In genomic region chr9:83649515-83649914, GRCh38 we compare ENCODE assay signal across 9 cellular contexts. TPM values are rescaled to one million over a fixed set of nuclear protein-coding genes. Genes with fewer than 3 reads are reported as not detected.
DNase-seq lines count a peak whose midpoint lies in the region; ATAC-seq and TF ChIP-seq lines count a peak whose summit lies in the region.
"Had no signal": no experiment of that assay in that cellular context is flagged by ENCODE, and none has a peak within 500 bp of the region (broad histone marks: within the 10 kb centered on the region; RNA-seq: fewer than 3 reads in every experiment).

No MANE protein-coding gene starts in this region.

- no peak overlapping the region for H3K4me2 ChIP-seq in GM23338

- H2AFZ ChIP-seq in GM23338, result no peak overlapping the region

- H3K9me3 Mint-ChIP-seq in GM23338, result peaks cover 9% of the 10 kb centered on the region; the same call in 2 of the 3 replicates

- H3K36me3 Mint-ChIP-seq in GM23338 (ENCODE audit: low read depth), result peaks cover 47% of the 10 kb centered on the region
- H3K36me3 Mint-ChIP-seq in T-helper 17 cell (ENCODE audit: low read depth), result peaks cover 6% of the 10 kb centered on the region

- H3K4me1 Mint-ChIP-seq in GM23338, result peaks cover 13% of the 10 kb centered on the region; the same call in 2 of the 3 replicates
- peaks cover 4% of the 10 kb centered on the region for H3K4me1 Mint-ChIP-seq in T-helper 17 cell

- H4K20me1 ChIP-seq in GM23338 (replicated peaks; ENCODE audit: insufficient read depth), result no peaks in the 10 kb centered on the region

- TF ChIP-seq CTCF in BE2C (IDR thresholded peaks at IDR 0.05; ENCODE audit: low read depth, low read length) (no peak), GM23338 (conservative IDR thresholded peaks at IDR 0.05; ENCODE audit: low read depth in 2 of 2) (no peak), left ventricle myocardium inferior (IDR thresholded peaks at IDR 0.05; ENCODE audit: borderline replicate concordance) (no peak), body of pancreas (IDR thresholded peaks at IDR 0.05) (no peak)

- H3K4me3 Mint-ChIP-seq in GM23338 (no peak overlapping the region), T-helper 17 cell (peak overlapping the region; percentile 59)

- intact Hi-C loops in left ventricle myocardium inferior (cut with micrococcal nuclease), result no loop called here
- intact Hi-C loops in body of pancreas (cut with DNase I), result no loop called here

- H3K4me1 ChIP-seq in BE2C (peaks cover 10% of the 10 kb centered on the region), GM23338 (ENCODE audit: insufficient read depth) (peaks cover 4% of the 10 kb centered on the region; the same call in 1 of the 2 replicates), left ventricle myocardium inferior (peaks cover 19% of the 10 kb centered on the region), body of pancreas (no peaks in the 10 kb centered on the region)

- H3K9me3 ChIP-seq in BE2C (no peaks in the 10 kb centered on the region), T-helper 17 cell (ENCODE audit: control insufficient read depth, low read length, poor library complexity, severe bottlenecking) (no peaks in the 10 kb centered on the region), left ventricle myocardium inferior (replicated peaks) (peaks cover 12% of the 10 kb centered on the region), body of pancreas (no peaks in the 10 kb centered on the region)

- no peak for TF ChIP-seq POLR2A in body of pancreas (IDR thresholded peaks at IDR 0.05)

- H3K27ac ChIP-seq in GM23338 (ENCODE audit: low read depth) (peak overlapping the region; percentile 91), left ventricle myocardium inferior (replicated peaks) (peak overlapping the region; percentile 33), body of pancreas (no peak overlapping the region)

- H3K36me3 ChIP-seq in BE2C (peaks cover 40% of the 10 kb centered on the region), GM23338 (ENCODE audit: insufficient read depth) (peaks cover 7% of the 10 kb centered on the region; the same call in 1 of the 2 replicates), left ventricle myocardium inferior (peaks cover 29% of the 10 kb centered on the region), body of pancreas (replicated peaks in 1 of 2; ENCODE audit: insufficient read depth in 1 of 2, low read depth in 2 of 2) (peaks cover 0 to 5% of the 10 kb centered on the region in 2 donors)

- H3F3A ChIP-seq in GM23338 (replicated peaks; ENCODE audit: low read depth), result 0 out of 2 replicates have a peak, but pooled peaks cover 6% of the 10 kb centered on the region

- H3K79me2 ChIP-seq in GM23338 (replicated peaks; ENCODE audit: insufficient read depth), result no peaks in the 10 kb centered on the region; the same call in 1 of the 2 replicates

- no peaks in the 10 kb centered on the region for H3K9me2 ChIP-seq in GM23338 (ENCODE audit: insufficient read depth)

- WGBS in body of pancreas, 2 donors, result 67 to 73% methylated on average over 4 of the region's 4 CpGs

- DNase-seq in BE2C, result peak; percentile 80
- DNase-seq in GM23338 (ENCODE audit: low spot score), result peak; percentile 45
- DNase-seq in T-helper 17 cell, result no peak
- no peak for DNase-seq in left ventricle myocardium inferior
- DNase-seq in body of pancreas, result no peak
- no peak for DNase-seq in AG08395 (ENCODE audit: low spot score)
- DNase-seq in RKO (ENCODE audit: low spot score), result no peak
- DNase-seq: NCI-H2029 treated with DMSO at 0.1 percent for 48 hours had no signal

- H3K27me3 ChIP-seq in BE2C (no peaks in the 10 kb centered on the region), GM23338 (ENCODE audit: insufficient read depth) (no peaks in the 10 kb centered on the region), left ventricle myocardium inferior (ENCODE audit: low read depth) (no peaks in the 10 kb centered on the region), body of pancreas (no peaks in the 10 kb centered on the region)

- H3K4me3 ChIP-seq in BE2C (ENCODE audit: low read depth, low read length) (no peak overlapping the region; the same call in 1 of the 2 replicates), GM23338 (no peak overlapping the region), left ventricle myocardium inferior (no peak overlapping the region), body of pancreas (no peak overlapping the region)

- ATAC-seq in GM23338 (peak; percentile 78), T-helper 17 cell (peak; percentile 20), body of pancreas (no peak), GM18868 (IDR thresholded peaks at IDR 0.05; ENCODE audit: unreplicated experiment) (no peak)

- H3K27me3 Mint-ChIP-seq in GM23338 (ENCODE audit: insufficient read depth, low read depth, poor library complexity), result peaks cover 8% of the 10 kb centered on the region
- no peaks in the 10 kb centered on the region for H3K27me3 Mint-ChIP-seq in T-helper 17 cell

- H3K27ac Mint-ChIP-seq in GM23338 (peak overlapping the region; percentile 95), T-helper 17 cell (no peak overlapping the region)

TF ChIP-seq in GM23338, 12 proteins besides CTCF, POLR2A, EP300 and RAD21 (continues in another document):
- TF ChIP-seq STAT1 (IDR thresholded peaks at IDR 0.05; ENCODE audit: unreplicated experiment) (no peak), EZH2phosphoT487 (IDR thresholded peaks at IDR 0.05; ENCODE audit: unreplicated experiment) (no peak), NANOG (IDR thresholded peaks at IDR 0.05; ENCODE audit: borderline replicate concordance) (no peak), ZNF114 (CRISPR knock-in tag; IDR thresholded peaks at IDR 0.05) (no peak), REST (IDR thresholded peaks at IDR 0.05; ENCODE audit: unreplicated experiment) (no peak)

RNA-seq across cellular contexts. Expression of gene IDNK, which starts 26.6 kb away (rescaled TPM):
- 3.6 TPM for polyA plus RNA-seq in BE2C (2012; ENCODE audit: insufficient read depth, insufficient read length, low read depth)
- 0.21 TPM in 1 of 2 replicates, not detected in the other for total RNA-seq in GM23338 (2014; rRNA removed; shearing (Covaris generic))
- 0.94 and 1.7 TPM in 2 replicates for polyA plus RNA-seq in GM23338 (2016; fragmentation: Nextera tagmentation; extraction: Ambion mirVana)
- 10 to 100 TPM in 1 of 2 donors, 1 to 10 TPM in 1; 5.0 to 10.3 TPM for total RNA-seq in T-helper 17 cell
- 3.5 TPM for total RNA-seq in left ventricle myocardium inferior
- 1 to 10 TPM; 2.3 to 3.9 TPM for total RNA-seq in body of pancreas

RNA-seq across cellular contexts. Expression of gene UBQLN1, which starts 58.2 kb away (rescaled TPM):
- polyA plus RNA-seq in BE2C (2012; ENCODE audit: insufficient read depth, insufficient read length, low read depth), result 85.3 TPM
- 155 and 168 TPM in 2 replicates for total RNA-seq in GM23338 (2014; rRNA removed; shearing (Covaris generic))
- polyA plus RNA-seq in GM23338 (2016; fragmentation: Nextera tagmentation; extraction: Ambion mirVana), result 78.2 and 90.5 TPM in 2 replicates
- total RNA-seq in T-helper 17 cell (100 to 1,000 TPM; 134 to 152 TPM), left ventricle myocardium inferior (92.8 TPM), body of pancreas (10 to 100 TPM; 45.8 to 49.5 TPM)

Comparison
In these comparisons a context has a peak if more than half of its experiments do, and no peak if none do; other contexts are left out.
1. DNase-seq: peak in BE2C (single experiment) and GM23338 (single experiment); none in T-helper 17 cell (0 of 3), left ventricle myocardium inferior (single experiment), body of pancreas (0 of 4), AG08395 (single experiment) and RKO (single experiment).
2. ATAC-seq: peak in GM23338 (single experiment) and T-helper 17 cell (single experiment); none in body of pancreas (single experiment) and GM18868 (single experiment).
3. H3K27ac ChIP-seq: peak in GM23338 (single experiment) and left ventricle myocardium inferior (single experiment); none in body of pancreas (0 of 4).